19 cellular contexts compared by ENCODE assay signal in genomic region chr11:45886816-45887520, GRCh38. TPM values are rescaled to one million over a fixed set of nuclear protein-coding genes. Genes with fewer than 3 reads are reported as not detected.
A peak's percentile ranks its signal among the peaks of the same experiment; 100 is the strongest.
DNase-seq lines count a peak whose midpoint lies in the region; ATAC-seq lines count a peak whose summit lies in the region.
"Had no signal": no experiment of that assay in that cellular context is flagged by ENCODE, and none has a peak within 500 bp of the region (broad histone marks: within the 10 kb centered on the region; RNA-seq: fewer than 3 reads in every experiment).

No MANE protein-coding gene starts in this region.

- H3K27ac ChIP-seq in iPS-18a (ENCODE audit: low read length), result no peak overlapping the region
- H3K27ac ChIP-seq: stomach had no signal

- no peaks in the 10 kb centered on the region for H3K4me1 Mint-ChIP-seq in activated T-cell treated with anti-CD3 and anti-CD28 coated beads, Interleukin-2, amount 50 U/mL, for 72 hours (ENCODE audit: low read depth)
- H3K4me1 Mint-ChIP-seq in stimulated activated effector memory CD8-positive, alpha-beta T cell treated with anti-CD3 and anti-CD28 coated beads, Interleukin-12 subunit alpha, Interleukin-12 subunit beta, amount 100 ng/mL, for 72 hours, result peaks cover 18% of the 10 kb centered on the region

- H3K36me3 Mint-ChIP-seq in activated T-cell treated with anti-CD3 and anti-CD28 coated beads, Interleukin-2, amount 50 U/mL, for 72 hours (ENCODE audit: insufficient read depth in 2 of 2), result peaks cover 0 to 2% of the 10 kb centered on the region in 2 donors
- H3K36me3 Mint-ChIP-seq in stimulated activated effector memory CD8-positive, alpha-beta T cell treated with anti-CD3 and anti-CD28 coated beads, Interleukin-12 subunit alpha, Interleukin-12 subunit beta, amount 100 ng/mL, for 72 hours, result peaks cover 9% of the 10 kb centered on the region

- H3K27me3 Mint-ChIP-seq in activated T-cell treated with anti-CD3 and anti-CD28 coated beads, Interleukin-2, amount 50 U/mL, for 72 hours (ENCODE audit: low read depth), result no peaks in the 10 kb centered on the region

- peak; percentile 18 for DNase-seq in activated T-cell treated with anti-CD3 and anti-CD28 coated beads, Interleukin-2, amount 50 U/mL, for 1 hour
- no peak for DNase-seq in activated T-cell treated with anti-CD3 and anti-CD28 coated beads, Interleukin-2, amount 50 U/mL, for 72 hours
- peak; percentile 63 for DNase-seq in NCI-H69 (lab: John Stamatoyannopoulos, UW)
- DNase-seq in stimulated activated effector memory CD8-positive, alpha-beta T cell treated with anti-CD3 and anti-CD28 coated beads, Interleukin-12 subunit alpha, Interleukin-12 subunit beta, amount 100 ng/mL, for 72 hours (ENCODE audit: low spot score in 2 of 2), result no peak
- DNase-seq in NCI-H1105 treated with DMSO at 0.1 percent for 48 hours (lab: John Stamatoyannopoulos, UW), result no peak
- DNase-seq in G401 (ENCODE audit: low spot score), result no peak
- DNase-seq: ACHN; activated B cell treated with CpG ODN at 0.5 μM for 24 hours; activated naive CD4-positive, alpha-beta T cell treated with anti-CD3 and anti-CD28 coated beads, Interleukin-2, amount 50 U/mL, for 16 hours; CD4-positive, CD25-positive, alpha-beta regulatory T cell; DND-41; islet precursor cell; mammary epithelial cell; NK-92 treated with Interleukin-12 subunit alpha and Interleukin-12 subunit beta, amount 100 ng/mL, for 24 hours; stomach had no signal

- no peak overlapping the region for H3K9ac ChIP-seq in iPS-18a (ENCODE audit: low read length)

- H3K27me3 ChIP-seq in iPS-18a (ENCODE audit: control insufficient read depth, insufficient read depth, low read length), result peaks cover 4% of the 10 kb centered on the region

- in situ Hi-C loops in G401 (cut with HindIII; ENCODE audit: low sequenced_read_pairs), result no loop called here

- no peaks in the 10 kb centered on the region for H3K9me3 ChIP-seq in iPS-18a (ENCODE audit: control insufficient read depth, low read depth, low read length)
- H3K9me3 ChIP-seq: stomach had no signal

- ATAC-seq in activated T-cell treated with anti-CD3 and anti-CD28 coated beads, Interleukin-2, amount 50 U/mL, for 72 hours (replicated peaks in 1 of 2), result no peak
- ATAC-seq in stimulated activated effector memory CD8-positive, alpha-beta T cell treated with anti-CD3 and anti-CD28 coated beads, Interleukin-12 subunit alpha, Interleukin-12 subunit beta, amount 100 ng/mL, for 72 hours, result no peak
- no peak for ATAC-seq in HG03439 (IDR thresholded peaks at IDR 0.05; ENCODE audit: unreplicated experiment)
- ATAC-seq: right cardiac atrium had no signal

- H3K4me3 Mint-ChIP-seq in activated T-cell treated with anti-CD3 and anti-CD28 coated beads, Interleukin-2, amount 50 U/mL, for 72 hours, result peak overlapping the region in 1 of 2 donors; percentile 55
- H3K4me3 Mint-ChIP-seq in stimulated activated effector memory CD8-positive, alpha-beta T cell treated with anti-CD3 and anti-CD28 coated beads, Interleukin-12 subunit alpha, Interleukin-12 subunit beta, amount 100 ng/mL, for 72 hours, result peak overlapping the region; percentile 9
- H3K4me3 Mint-ChIP-seq: activated B cell treated with CpG ODN at 0.5 μM for 24 hours had no signal

- H3K4me1 ChIP-seq in iPS-18a (ENCODE audit: control insufficient read depth, low read depth, low read length), result no peaks in the 10 kb centered on the region

- no peaks in the 10 kb centered on the region for H3K36me3 ChIP-seq in iPS-18a (ENCODE audit: control insufficient read depth, low read depth, low read length)

- H3K27ac Mint-ChIP-seq in activated T-cell treated with anti-CD3 and anti-CD28 coated beads, Interleukin-2, amount 50 U/mL, for 72 hours, result no peak overlapping the region
- H3K27ac Mint-ChIP-seq in stimulated activated effector memory CD8-positive, alpha-beta T cell treated with anti-CD3 and anti-CD28 coated beads, Interleukin-12 subunit alpha, Interleukin-12 subunit beta, amount 100 ng/mL, for 72 hours, result no peak overlapping the region
- H3K27ac Mint-ChIP-seq: activated B cell treated with CpG ODN at 0.5 μM for 24 hours; CD4-positive, CD25-positive, alpha-beta regulatory T cell had no signal

- peak overlapping the region; percentile 66 for H3K4me3 ChIP-seq in iPS-18a (ENCODE audit: low read length)

- no peaks in the 10 kb centered on the region for H3K9me3 Mint-ChIP-seq in activated T-cell treated with anti-CD3 and anti-CD28 coated beads, Interleukin-2, amount 50 U/mL, for 72 hours
- H3K9me3 Mint-ChIP-seq in stimulated activated effector memory CD8-positive, alpha-beta T cell treated with anti-CD3 and anti-CD28 coated beads, Interleukin-12 subunit alpha, Interleukin-12 subunit beta, amount 100 ng/mL, for 72 hours, result no peaks in the 10 kb centered on the region
- H3K9me3 Mint-ChIP-seq: activated B cell treated with CpG ODN at 0.5 μM for 24 hours had no signal

RNA-seq across cellular contexts. Expression of gene MAPK8IP1, which starts 1.5 kb away (rescaled TPM):
- under 1 TPM; 0.50 to 0.69 TPM for total RNA-seq in activated T-cell treated with anti-CD3 and anti-CD28 coated beads, Interleukin-2, amount 50 U/mL, for 72 hours
- total RNA-seq in G401 (2014; rRNA removed; shearing (Covaris generic)), result 32.5 and 38.5 TPM in 2 replicates

RNA-seq across cellular contexts. Expression of gene FREY1, which starts 20.1 kb away (rescaled TPM):
- 1 to 10 TPM; 1.3 to 1.9 TPM for total RNA-seq in activated T-cell treated with anti-CD3 and anti-CD28 coated beads, Interleukin-2, amount 50 U/mL, for 72 hours
- 0.24 TPM in 1 of 2 replicates, not detected in the other for total RNA-seq in G401 (2014; rRNA removed; shearing (Covaris generic))

RNA-seq across cellular contexts. Expression of gene PEX16, which starts 30.7 kb away (rescaled TPM):
- 10 to 100 TPM; 42.5 to 46.8 TPM for total RNA-seq in activated T-cell treated with anti-CD3 and anti-CD28 coated beads, Interleukin-2, amount 50 U/mL, for 72 hours
- 32.5 and 38.8 TPM in 2 replicates for total RNA-seq in G401 (2014; rRNA removed; shearing (Covaris generic))

RNA-seq across cellular contexts. Expression of gene LARGE2, which starts 35.5 kb away (rescaled TPM):
- 1 to 10 TPM in 1 of 2 donors, under 1 TPM in 1; 0.90 to 1.4 TPM for total RNA-seq in activated T-cell treated with anti-CD3 and anti-CD28 coated beads, Interleukin-2, amount 50 U/mL, for 72 hours
- not detected in 2 replicates for total RNA-seq in G401 (2014; rRNA removed; shearing (Covaris generic))
- total RNA-seq: dermis microvascular lymphatic vessel endothelial cell had no signal

RNA-seq across cellular contexts. Expression of gene CRY2, which starts 39.7 kb away (rescaled TPM):
- total RNA-seq in activated T-cell treated with anti-CD3 and anti-CD28 coated beads, Interleukin-2, amount 50 U/mL, for 72 hours, result 10 to 100 TPM; 20.2 to 23.8 TPM
- 12.6 and 13.1 TPM in 2 replicates for total RNA-seq in G401 (2014; rRNA removed; shearing (Covaris generic))

Comparison
In these comparisons a context has a peak if more than half of its experiments do, and no peak if none do; other contexts are left out.
1. DNase-seq: peak in activated T-cell treated with anti-CD3 and anti-CD28 coated beads, Interleukin-2, amount 50 U/mL, for 1 hour (single experiment) and NCI-H69 (single experiment); none in activated T-cell treated with anti-CD3 and anti-CD28 coated beads, Interleukin-2, amount 50 U/mL, for 72 hours (0 of 2), stimulated activated effector memory CD8-positive, alpha-beta T cell treated with anti-CD3 and anti-CD28 coated beads, Interleukin-12 subunit alpha, Interleukin-12 subunit beta, amount 100 ng/mL, for 72 hours (0 of 2), NCI-H1105 treated with DMSO at 0.1 percent for 48 hours (single experiment) and G401 (single experiment).
2. RNA of gene MAPK8IP1, which starts 1.5 kb away (total RNA-seq): 32.5 to 38.5 TPM in G401; 0.50 to 0.69 TPM in activated T-cell treated with anti-CD3 and anti-CD28 coated beads, Interleukin-2, amount 50 U/mL, for 72 hours; every median in the first group is over 10 times any median in the second.